In genomic region chr9:129759804-129760502, GRCh38 we compare ENCODE assay signal across 1 cellular context.
A peak's percentile ranks its signal among the peaks of the same experiment; 100 is the strongest.
TF ChIP-seq lines count a peak whose summit lies in the region.

No MANE protein-coding gene starts in this region.

TF ChIP-seq in K562, 482 proteins besides CTCF, POLR2A, EP300 and RAD21 (continues in another document):
- TF ChIP-seq ID3 (CRISPR knock-in tag; IDR thresholded peaks at IDR 0.05) (no peak), ID3 (tag; IDR thresholded peaks at IDR 0.05) (peak; percentile 26; the same call in 1 of the 2 replicates), SRSF9 (IDR thresholded peaks at IDR 0.05; ENCODE audit: borderline replicate concordance, low read depth, low read length) (no peak), RBM25 (IDR thresholded peaks at IDR 0.05; ENCODE audit: low read depth, low read length, severe bottlenecking) (peak; percentile 43), UBTF (IDR thresholded peaks at IDR 0.05; ENCODE audit: borderline replicate concordance in 1 of 2, low read depth in 2 of 2, low read length in 2 of 2) (no peak), NFYB (IDR thresholded peaks at IDR 0.05; ENCODE audit: extremely low read depth, insufficient read length) (no peak), CBFA2T2 (conservative IDR thresholded peaks at IDR 0.05) (peak; percentile 43; the same call in 1 of the 2 replicates), ZNF695 (CRISPR knock-in tag; IDR thresholded peaks at IDR 0.05) (no peak), POLR2AphosphoS2 (IDR thresholded peaks at IDR 0.05; ENCODE audit: low read length) (no peak), BHLHE40 (IDR thresholded peaks at IDR 0.05; ENCODE audit: low read length) (peak; percentile 37; the same call in 1 of the 2 replicates), NFXL1 (CRISPR knock-in tag; IDR thresholded peaks at IDR 0.05) (no peak), ZC3H4 (CRISPR knock-in tag; IDR thresholded peaks at IDR 0.05; ENCODE audit: borderline replicate concordance) (peak; percentile 80; the same call in 1 of the 2 replicates), SIX5 (IDR thresholded peaks at IDR 0.05; ENCODE audit: borderline replicate concordance in 1 of 2, insufficient read depth in 1 of 2, low read depth in 1 of 2, low read length in 2 of 2) (no peak), HBP1 (CRISPR knock-in tag; IDR thresholded peaks at IDR 0.05) (no peak), PATZ1 (CRISPR knock-in tag; IDR thresholded peaks at IDR 0.05; ENCODE audit: borderline replicate concordance) (no peak), ATF7 (IDR thresholded peaks at IDR 0.05) (no peak), DDX20 (tag; IDR thresholded peaks at IDR 0.05; ENCODE audit: low read depth) (no peak), SRSF3 (IDR thresholded peaks at IDR 0.05; ENCODE audit: insufficient read depth, low read length) (no peak), DEAF1 (CRISPR knock-in tag; IDR thresholded peaks at IDR 0.05) (no peak), CHCHD3 (CRISPR knock-in tag; IDR thresholded peaks at IDR 0.05) (no peak), E2F5 (CRISPR knock-in tag; IDR thresholded peaks at IDR 0.05) (no peak), MCM2 (IDR thresholded peaks at IDR 0.05; ENCODE audit: low read depth) (no peak), LARP7 (IDR thresholded peaks at IDR 0.05) (no peak), BCOR (IDR thresholded peaks at IDR 0.05) (peak; percentile 62; the same call in 1 of the 2 replicates), ADNP (tag; IDR thresholded peaks at IDR 0.05) (no peak), ZBTB1 (CRISPR knock-in tag; IDR thresholded peaks at IDR 0.05; ENCODE audit: borderline replicate concordance, low read depth) (no peak), REST (CRISPR knock-in tag; IDR thresholded peaks at IDR 0.05; ENCODE audit: low read depth) (no peak), PYGO2 (tag; IDR thresholded peaks at IDR 0.05) (no peak), GTF3C2 (IDR thresholded peaks at IDR 0.05; ENCODE audit: borderline replicate concordance, extremely low read depth, insufficient read length) (no peak), ZBTB5 (IDR thresholded peaks at IDR 0.05) (no peak), ELF2 (CRISPR knock-in tag; IDR thresholded peaks at IDR 0.05) (no peak), STAT5A (IDR thresholded peaks at IDR 0.05; ENCODE audit: borderline replicate concordance, low read length) (no peak), ETV5 (CRISPR knock-in tag; IDR thresholded peaks at IDR 0.05; ENCODE audit: low read depth) (no peak), NR2F6 (CRISPR knock-in tag; IDR thresholded peaks at IDR 0.05) (no peak), MTA3 (IDR thresholded peaks at IDR 0.05; ENCODE audit: borderline replicate concordance) (0 out of 2 replicates have a peak, but pooled peaks have one; percentile 39), FOXJ3 (CRISPR knock-in tag; IDR thresholded peaks at IDR 0.05) (no peak), MYBL2 (IDR thresholded peaks at IDR 0.05; ENCODE audit: low read depth) (no peak), MYBL2 (CRISPR knock-in tag; IDR thresholded peaks at IDR 0.05; ENCODE audit: borderline replicate concordance) (no peak), BRF2 (IDR thresholded peaks at IDR 0.05; ENCODE audit: borderline replicate concordance, insufficient read depth, insufficient read length) (no peak), ZNF41 (CRISPR knock-in tag; conservative IDR thresholded peaks at IDR 0.05) (no peak)
